In the genomic region with DNA sequence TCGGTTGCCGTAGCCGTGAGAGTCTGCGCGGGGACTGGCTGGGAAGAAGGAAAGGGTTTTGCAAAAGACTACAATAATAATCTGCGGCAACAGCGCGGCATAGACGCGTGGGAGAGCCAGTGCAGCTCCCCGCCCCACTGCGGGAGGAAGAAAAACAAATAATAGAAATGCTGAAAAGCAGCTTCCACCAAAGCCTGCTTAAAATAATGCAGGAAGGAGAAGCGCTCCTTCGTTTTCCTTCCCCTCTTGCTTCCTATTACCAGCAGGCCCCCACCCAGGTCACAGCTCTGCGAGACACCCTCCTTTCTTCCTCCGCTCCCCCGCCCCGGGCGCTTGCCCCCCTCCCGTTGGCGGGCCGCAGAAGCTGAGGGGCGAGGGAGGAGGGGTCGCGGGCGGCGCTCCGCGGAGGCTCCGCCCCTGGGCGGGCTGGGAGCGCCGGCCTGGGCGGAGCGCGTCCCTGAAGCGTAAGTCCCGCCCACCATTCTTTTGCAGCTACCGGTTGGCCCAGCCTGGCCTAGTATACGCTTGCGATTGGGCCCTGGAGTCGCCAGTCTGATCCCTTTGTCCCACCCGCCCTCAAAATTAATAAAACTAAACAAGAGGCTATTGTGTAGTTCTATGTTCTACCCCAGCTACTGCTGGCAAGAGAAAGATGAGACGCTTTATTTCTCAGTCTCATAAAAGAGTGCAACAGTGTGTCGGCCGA, we compare ENCODE assay signal across 8 cellular contexts. TPM values are rescaled to one million over a fixed set of nuclear protein-coding genes. Genes with fewer than 3 reads are reported as not detected.
DNase-seq lines count a peak whose midpoint lies in the region; ATAC-seq and TF ChIP-seq lines count a peak whose summit lies in the region.

No MANE protein-coding gene starts in this region.

- BruUV-seq in Calu3 (replicated peaks; lab: Mats Ljungman, UMichigan) = no TSS peak

- no peaks in the 10 kb centered on the region for H3K9me3 Mint-ChIP-seq in Calu3 (ENCODE audit: low read depth, unreplicated experiment)
- H3K9me3 Mint-ChIP-seq in naive thymus-derived CD8-positive, alpha-beta T cell = no peaks in the 10 kb centered on the region
- no peaks in the 10 kb centered on the region for H3K9me3 Mint-ChIP-seq in stimulated activated memory B cell treated with anti-CD40 and anti-IgM and Interleukin-4, amounts not matched to agents 10 μg/mL and 1 μg/mL and 100 μg/mL, for 72 hours

- no peak overlapping the region for H3K27ac Mint-ChIP-seq in Calu3 (ENCODE audit: unreplicated experiment)
- H3K27ac Mint-ChIP-seq in naive thymus-derived CD8-positive, alpha-beta T cell = peak overlapping the region in 9 of 10 donors; percentile 60 to 93 (median 85)
- H3K27ac Mint-ChIP-seq in stimulated activated memory B cell treated with anti-CD40 and anti-IgM and Interleukin-4, amounts not matched to agents 10 μg/mL and 1 μg/mL and 100 μg/mL, for 72 hours = peak overlapping the region; percentile 80

- no peaks in the 10 kb centered on the region for H3K27me3 ChIP-seq in fibroblast of lung (ENCODE audit: control insufficient read depth, insufficient read depth, low read length)

- H3K27ac ChIP-seq in fibroblast of lung (ENCODE audit: insufficient read depth, low read length) = no peak overlapping the region

- TF ChIP-seq CTCF in Calu3 (IDR thresholded peaks at IDR 0.05; ENCODE audit: unreplicated experiment) = no peak
- TF ChIP-seq CTCF in fibroblast of lung (conservative IDR thresholded peaks at IDR 0.05 in 1 of 2, IDR thresholded peaks at IDR 0.05 in 1 of 2; ENCODE audit: low read depth in 1 of 2, low read length in 2 of 2) = no peak

- CTCF ChIA-PET in Calu3 (lab: Charles Lee) = interaction anchor here (0.9 to 1.4 kb wide), 5 partner anchors 9 to 83 kb away, joined by 3 to 8 read pairs (median 5); no protein-coding TSS in a partner anchor

- H3K9ac ChIP-seq in fibroblast of lung (ENCODE audit: insufficient read depth, low read length) = no peak overlapping the region

- peaks cover 21% of the 10 kb centered on the region for H3K36me3 Mint-ChIP-seq in Calu3 (ENCODE audit: insufficient read depth, unreplicated experiment)
- H3K36me3 Mint-ChIP-seq in naive thymus-derived CD8-positive, alpha-beta T cell = no peaks in the 10 kb centered on the region
- H3K36me3 Mint-ChIP-seq in stimulated activated memory B cell treated with anti-CD40 and anti-IgM and Interleukin-4, amounts not matched to agents 10 μg/mL and 1 μg/mL and 100 μg/mL, for 72 hours = no peaks in the 10 kb centered on the region

- no peaks in the 10 kb centered on the region for H3K27me3 Mint-ChIP-seq in Calu3 (ENCODE audit: unreplicated experiment)
- no peaks in the 10 kb centered on the region for H3K27me3 Mint-ChIP-seq in naive thymus-derived CD8-positive, alpha-beta T cell
- no peaks in the 10 kb centered on the region for H3K27me3 Mint-ChIP-seq in stimulated activated memory B cell treated with anti-CD40 and anti-IgM and Interleukin-4, amounts not matched to agents 10 μg/mL and 1 μg/mL and 100 μg/mL, for 72 hours

- intact Hi-C loops in Calu3 (cut with micrococcal nuclease; ENCODE audit: unreplicated experiment) = no loop called here

- no peaks in the 10 kb centered on the region for H3K4me1 ChIP-seq in fibroblast of lung (ENCODE audit: control insufficient read depth, extremely low read depth, insufficient read depth, low read length)

- peak overlapping the region; percentile 48 for H3K4me2 ChIP-seq in fibroblast of lung (ENCODE audit: extremely low read depth, insufficient read depth, low read length)

- H3K4me3 ChIP-seq in fibroblast of lung (replicated peaks in 1 of 4; ENCODE audit: control extremely low read depth in 1 of 4, insufficient read depth in 1 of 4, low read depth in 3 of 4, low read length in 4 of 4) = peak overlapping the region; percentile 71 to 77 (median 74)

- peaks cover 29% of the 10 kb centered on the region for H3K4me1 Mint-ChIP-seq in Calu3 (ENCODE audit: low read depth, unreplicated experiment)
- H3K4me1 Mint-ChIP-seq in naive thymus-derived CD8-positive, alpha-beta T cell = peaks cover 6 to 14% (median 12%) of the 10 kb centered on the region in 4 donors
- peaks cover 12% of the 10 kb centered on the region for H3K4me1 Mint-ChIP-seq in stimulated activated memory B cell treated with anti-CD40 and anti-IgM and Interleukin-4, amounts not matched to agents 10 μg/mL and 1 μg/mL and 100 μg/mL, for 72 hours

- peak; percentile 96 for ATAC-seq in GM21526 (IDR thresholded peaks at IDR 0.05; ENCODE audit: low FRiP score, unreplicated experiment)
- peak; percentile 91 to 94 for ATAC-seq in naive thymus-derived CD8-positive, alpha-beta T cell
- peak; percentile 97 for ATAC-seq in stimulated activated memory B cell treated with anti-CD40 and anti-IgM and Interleukin-4, amounts not matched to agents 10 μg/mL and 1 μg/mL and 100 μg/mL, for 72 hours

- H4K20me1 ChIP-seq in fibroblast of lung (ENCODE audit: control insufficient read depth, extremely low read depth, insufficient read depth, low read length) = no peaks in the 10 kb centered on the region

- DNase-seq in Calu3 = peak; percentile 85
- peak; percentile 51 for DNase-seq in HuH-7.5 (ENCODE audit: low spot score)
- peak; percentile 0 for DNase-seq in OCI-M2 (lab: John Stamatoyannopoulos, UW; ENCODE audit: unreplicated experiment)
- DNase-seq in activated T-helper 1 cell treated with Interleukin-2 at 50 U/mL for 16 hours (ENCODE audit: low read depth) = peak; percentile 64
- DNase-seq in fibroblast of lung (ENCODE audit: low read depth in 2 of 2) = peak; percentile 82 to 88
- DNase-seq in naive thymus-derived CD8-positive, alpha-beta T cell = peak; percentile 68 to 87 (median 72)

- peak overlapping the region; percentile 62 for H2AFZ ChIP-seq in fibroblast of lung (ENCODE audit: low read length)

- POLR2A ChIA-PET in naive thymus-derived CD8-positive, alpha-beta T cell (lab: Charles Lee) = interaction anchor here (1.2 to 2.9 kb wide), 2 partner anchors 161 to 1160 kb away, joined by 6 to 9 read pairs; partner anchors contain the start of genes ALG13 and LHFPL1

- H3K4me3 Mint-ChIP-seq in Calu3 (ENCODE audit: low read depth, unreplicated experiment) = peak overlapping the region; percentile 92
- peak overlapping the region; percentile 90 to 95 (median 92) for H3K4me3 Mint-ChIP-seq in naive thymus-derived CD8-positive, alpha-beta T cell
- H3K4me3 Mint-ChIP-seq in stimulated activated memory B cell treated with anti-CD40 and anti-IgM and Interleukin-4, amounts not matched to agents 10 μg/mL and 1 μg/mL and 100 μg/mL, for 72 hours = peak overlapping the region; percentile 97

- no peaks in the 10 kb centered on the region for H3K9me3 ChIP-seq in fibroblast of lung (ENCODE audit: control insufficient read depth, insufficient read depth, low read depth, low read length)

- no peaks in the 10 kb centered on the region for H3K36me3 ChIP-seq in fibroblast of lung (ENCODE audit: control insufficient read depth, insufficient read depth, low read length)

- no peaks in the 10 kb centered on the region for H3K79me2 ChIP-seq in fibroblast of lung (ENCODE audit: control insufficient read depth, insufficient read depth, low read length)

RNA-seq across cellular contexts. Expression of gene AMOT, which starts 0.6 kb away (rescaled TPM):
- total RNA-seq in Calu3 (2022) = 10.3 and 16.2 TPM in 2 replicates
- total RNA-seq in fibroblast of lung = 4.4 and 6.8 TPM in 2 replicates
- 7.5 and 11.6 TPM in 2 replicates for polyA plus RNA-seq in fibroblast of lung
- 10.1 and 10.3 TPM in 2 replicates for polyA plus RNA-seq in fibroblast of lung (2012)
- polyA minus RNA-seq in fibroblast of lung (ENCODE audit: low replicate concordance) = 32.8 and 35.4 TPM in 2 replicates
- 1 to 10 TPM; 2.4 to 2.7 TPM for total RNA-seq in naive thymus-derived CD8-positive, alpha-beta T cell
- polyA plus RNA-seq in naive thymus-derived CD8-positive, alpha-beta T cell = 1 to 10 TPM; 1.3 to 3.3 (median 2.4) TPM

Comparison
In these comparisons a context has a peak if more than half of its experiments do, and no peak if none do; other contexts are left out.
1. DNase-seq: peak in every context shown above with its lines; median percentile 85 in Calu3; 85 in fibroblast of lung; 72 in naive thymus-derived CD8-positive, alpha-beta T cell; 64 in activated T-helper 1 cell treated with Interleukin-2 at 50 U/mL for 16 hours; 51 in HuH-7.5; 0 in OCI-M2.